In genomic region chr14:64541261-64541970, GRCh38 we compare ENCODE assay signal across 8 cellular contexts. TPM values are rescaled to one million over a fixed set of nuclear protein-coding genes. Genes with fewer than 3 reads are reported as not detected.
DNase-seq lines count a peak whose midpoint lies in the region; ATAC-seq and TF ChIP-seq lines count a peak whose summit lies in the region.

No MANE protein-coding gene starts in this region.

- DNase-seq in DMS 273 (lab: John Stamatoyannopoulos, UW; ENCODE audit: unreplicated experiment) (peak; percentile 44), DMS 273 treated with DMSO at 0.1 percent for 48 hours (lab: John Stamatoyannopoulos, UW) (no peak), right atrium auricular region (ENCODE audit: low spot score) (no peak)
- DNase-seq in activated T-helper 2 cell treated with anti-CD3 and anti-CD28 coated beads, Interferon-gamma antibody, Interleukin-2, Interleukin-4, amounts not matched to agents 10 μg/mL and 5 μg/mL and 100 μg/mL, durations not matched to agents 14 hours and 24 hours and 36 hours (ENCODE audit: low spot score): no peak

- no peaks in the 10 kb centered on the region for H3K9me3 ChIP-seq in right atrium auricular region

- H3K27me3 Mint-ChIP-seq in activated T-helper 2 cell treated with anti-CD3 and anti-CD28 coated beads, Interferon-gamma antibody, Interleukin-2, Interleukin-4, amounts not matched to agents 10 μg/mL and 5 μg/mL and 100 μg/mL, durations not matched to agents 14 hours and 24 hours and 36 hours (ENCODE audit: low read depth): peaks cover 42% of the 10 kb centered on the region
- no peaks in the 10 kb centered on the region for H3K27me3 Mint-ChIP-seq in stimulated activated memory B cell treated with anti-CD40 and anti-IgM and Interleukin-4, amounts not matched to agents 10 μg/mL and 1 μg/mL and 100 μg/mL, for 72 hours

- no peaks in the 10 kb centered on the region for H3K36me3 ChIP-seq in right atrium auricular region

- H3K4me3 Mint-ChIP-seq in activated T-helper 2 cell treated with anti-CD3 and anti-CD28 coated beads, Interferon-gamma antibody, Interleukin-2, Interleukin-4, amounts not matched to agents 10 μg/mL and 5 μg/mL and 100 μg/mL, durations not matched to agents 14 hours and 24 hours and 36 hours (ENCODE audit: low read depth): peak overlapping the region; percentile 93
- H3K4me3 Mint-ChIP-seq in stimulated activated memory B cell treated with anti-CD40 and anti-IgM and Interleukin-4, amounts not matched to agents 10 μg/mL and 1 μg/mL and 100 μg/mL, for 72 hours: peak overlapping the region; percentile 92

- no peaks in the 10 kb centered on the region for H3K27me3 ChIP-seq in right atrium auricular region

- no peak for ATAC-seq in stimulated activated memory B cell treated with anti-CD40 and anti-IgM and Interleukin-4, amounts not matched to agents 10 μg/mL and 1 μg/mL and 100 μg/mL, for 72 hours
- no peak for ATAC-seq in HG02610 (IDR thresholded peaks at IDR 0.05; ENCODE audit: unreplicated experiment)
- no peak for ATAC-seq in HG03439 (IDR thresholded peaks at IDR 0.05; ENCODE audit: unreplicated experiment)
- ATAC-seq in GM21381 (IDR thresholded peaks at IDR 0.05; ENCODE audit: unreplicated experiment): no peak

- peaks cover 14% of the 10 kb centered on the region for H3K36me3 Mint-ChIP-seq in activated T-helper 2 cell treated with anti-CD3 and anti-CD28 coated beads, Interferon-gamma antibody, Interleukin-2, Interleukin-4, amounts not matched to agents 10 μg/mL and 5 μg/mL and 100 μg/mL, durations not matched to agents 14 hours and 24 hours and 36 hours (ENCODE audit: low read depth)
- peaks cover 6% of the 10 kb centered on the region for H3K36me3 Mint-ChIP-seq in stimulated activated memory B cell treated with anti-CD40 and anti-IgM and Interleukin-4, amounts not matched to agents 10 μg/mL and 1 μg/mL and 100 μg/mL, for 72 hours

- peaks cover 27% of the 10 kb centered on the region for H3K4me1 Mint-ChIP-seq in activated T-helper 2 cell treated with anti-CD3 and anti-CD28 coated beads, Interferon-gamma antibody, Interleukin-2, Interleukin-4, amounts not matched to agents 10 μg/mL and 5 μg/mL and 100 μg/mL, durations not matched to agents 14 hours and 24 hours and 36 hours (ENCODE audit: low read depth)
- peaks cover 33% of the 10 kb centered on the region for H3K4me1 Mint-ChIP-seq in stimulated activated memory B cell treated with anti-CD40 and anti-IgM and Interleukin-4, amounts not matched to agents 10 μg/mL and 1 μg/mL and 100 μg/mL, for 72 hours

- H3K4me1 ChIP-seq in right atrium auricular region: peaks cover 0 to 29% of the 10 kb centered on the region in 2 donors

- no peak overlapping the region for H3K27ac Mint-ChIP-seq in activated T-helper 2 cell treated with anti-CD3 and anti-CD28 coated beads, Interferon-gamma antibody, Interleukin-2, Interleukin-4, amounts not matched to agents 10 μg/mL and 5 μg/mL and 100 μg/mL, durations not matched to agents 14 hours and 24 hours and 36 hours
- peak overlapping the region; percentile 88 for H3K27ac Mint-ChIP-seq in stimulated activated memory B cell treated with anti-CD40 and anti-IgM and Interleukin-4, amounts not matched to agents 10 μg/mL and 1 μg/mL and 100 μg/mL, for 72 hours

- peak overlapping the region; percentile 31 to 72 for H3K4me3 ChIP-seq in right atrium auricular region

- TF ChIP-seq CTCF in right atrium auricular region (IDR thresholded peaks at IDR 0.05): no peak

- H3K9me3 Mint-ChIP-seq in activated T-helper 2 cell treated with anti-CD3 and anti-CD28 coated beads, Interferon-gamma antibody, Interleukin-2, Interleukin-4, amounts not matched to agents 10 μg/mL and 5 μg/mL and 100 μg/mL, durations not matched to agents 14 hours and 24 hours and 36 hours: peaks cover 8% of the 10 kb centered on the region
- peaks cover 3% of the 10 kb centered on the region for H3K9me3 Mint-ChIP-seq in stimulated activated memory B cell treated with anti-CD40 and anti-IgM and Interleukin-4, amounts not matched to agents 10 μg/mL and 1 μg/mL and 100 μg/mL, for 72 hours

- H3K27ac ChIP-seq in right atrium auricular region: no peak overlapping the region

- intact Hi-C loops in activated T-helper 2 cell treated with anti-CD3 and anti-CD28 coated beads, Interferon-gamma antibody, Interleukin-2, Interleukin-4, amounts not matched to agents 10 μg/mL and 5 μg/mL and 100 μg/mL, durations not matched to agents 14 hours and 24 hours and 36 hours (cut with micrococcal nuclease): loop anchor here (2.0 to 5.0 kb wide), 3 partner anchors 19 to 161 kb away; partner anchors contain the start of gene PLEKHG3

RNA-seq across cellular contexts. Expression of gene HSPA2, which starts 0.9 kb away (rescaled TPM):
- total RNA-seq in activated T-helper 2 cell treated with anti-CD3 and anti-CD28 coated beads, Interferon-gamma antibody, Interleukin-2, Interleukin-4, amounts not matched to agents 10 μg/mL and 5 μg/mL and 100 μg/mL, durations not matched to agents 14 hours and 24 hours and 36 hours: 6.6 and 7.1 TPM in 2 replicates
- total RNA-seq in right atrium auricular region: 100 to 1,000 TPM in 1 of 2 donors, 10 to 100 TPM in 1; 64.9 to 151 TPM

RNA-seq across cellular contexts. Expression of gene PPP1R36, which starts 8.3 kb away (rescaled TPM):
- total RNA-seq in activated T-helper 2 cell treated with anti-CD3 and anti-CD28 coated beads, Interferon-gamma antibody, Interleukin-2, Interleukin-4, amounts not matched to agents 10 μg/mL and 5 μg/mL and 100 μg/mL, durations not matched to agents 14 hours and 24 hours and 36 hours: not detected in 2 replicates
- under 1 TPM in 1 of 2 donors, not detected in 1; 0.31 TPM for total RNA-seq in right atrium auricular region

RNA-seq across cellular contexts. Expression of gene ZBTB1, which starts 36.8 kb away (rescaled TPM):
- 51.1 and 52.8 TPM in 2 replicates for total RNA-seq in activated T-helper 2 cell treated with anti-CD3 and anti-CD28 coated beads, Interferon-gamma antibody, Interleukin-2, Interleukin-4, amounts not matched to agents 10 μg/mL and 5 μg/mL and 100 μg/mL, durations not matched to agents 14 hours and 24 hours and 36 hours
- total RNA-seq in right atrium auricular region: 10 to 100 TPM; 18.5 to 21.2 TPM

RNA-seq across cellular contexts. Expression of gene ZBTB25, which starts 37.8 kb away (rescaled TPM):
- 24.7 and 24.9 TPM in 2 replicates for total RNA-seq in activated T-helper 2 cell treated with anti-CD3 and anti-CD28 coated beads, Interferon-gamma antibody, Interleukin-2, Interleukin-4, amounts not matched to agents 10 μg/mL and 5 μg/mL and 100 μg/mL, durations not matched to agents 14 hours and 24 hours and 36 hours
- total RNA-seq in right atrium auricular region: 1 to 10 TPM; 5.0 to 9.2 TPM
